Comparison of ENCODE assay signal across 8 cellular contexts in genomic region chr6:34757687-34758274, GRCh38. TPM values are rescaled to one million over a fixed set of nuclear protein-coding genes. Genes with fewer than 3 reads are reported as not detected.
DNase-seq lines count a peak whose midpoint lies in the region; ATAC-seq, FAIRE-seq and TF ChIP-seq lines count a peak whose summit lies in the region.

No MANE protein-coding gene starts in this region.

- peak overlapping the region; percentile 95 for H3K9ac ChIP-seq in HUES64 (ENCODE audit: low read depth, low read length)

- H3K4me1 Mint-ChIP-seq in activated T-cell treated with anti-CD3 and anti-CD28 coated beads, Interleukin-2, amount 50 U/mL, for 72 hours (ENCODE audit: low read depth): peaks cover 6% of the 10 kb centered on the region

- H3K36me3 ChIP-seq in HUES64 (ENCODE audit: insufficient read depth, low read length) (peaks cover 35% of the 10 kb centered on the region), bronchial epithelial cell (ENCODE audit: control insufficient read depth, insufficient read depth, low read length) (peaks cover 3% of the 10 kb centered on the region), right lobe of liver (peaks cover 0 to 18% (median 2%) of the 10 kb centered on the region in 4 donors), transverse colon (peaks cover 0 to 13% (median 2%) of the 10 kb centered on the region in 4 donors)

- H3K27ac ChIP-seq in HUES64 (ENCODE audit: low read depth, low read length): peak overlapping the region; percentile 63
- peak overlapping the region; percentile 89 to 95 (median 91) for H3K27ac ChIP-seq in right lobe of liver
- H3K27ac ChIP-seq in transverse colon: peak overlapping the region; percentile 93 to 99 (median 95)

- FAIRE-seq in bronchial epithelial cell (lab: Jason Lieb, UNC): no peak

- no peak for ATAC-seq in right lobe of liver
- no peak for ATAC-seq in activated T-cell treated with anti-CD3 and anti-CD28 coated beads, Interleukin-2, amount 50 U/mL, for 72 hours (replicated peaks in 1 of 2)

- DNase-seq in bronchial epithelial cell (ENCODE audit: low read depth): no peak
- DNase-seq in right lobe of liver: no peak
- no peak for DNase-seq in transverse colon
- DNase-seq in NCI-H1417 treated with DMSO at 0.1 percent for 48 hours (lab: John Stamatoyannopoulos, UW): no peak
- no peak for DNase-seq in activated T-cell treated with anti-CD3 and anti-CD28 coated beads, Interleukin-2, amount 50 U/mL, for 72 hours
- no peak for DNase-seq in stimulated activated naive CD4-positive, alpha-beta T cell treated with Interleukin-2 at 50 U/mL for 16 hours (lab: John Stamatoyannopoulos, UW)
- DNase-seq in effector CD4-positive, alpha-beta T cell: no peak

- no peaks in the 10 kb centered on the region for H3K4me1 ChIP-seq in HUES64 (ENCODE audit: insufficient read depth, low read length)
- peaks cover 0 to 8% (median 3%) of the 10 kb centered on the region in 4 donors for H3K4me1 ChIP-seq in right lobe of liver
- peaks cover 4 to 14% (median 7%) of the 10 kb centered on the region in 4 donors for H3K4me1 ChIP-seq in transverse colon

- no peaks in the 10 kb centered on the region for H3K27me3 Mint-ChIP-seq in activated T-cell treated with anti-CD3 and anti-CD28 coated beads, Interleukin-2, amount 50 U/mL, for 72 hours (ENCODE audit: low read depth)

- in situ Hi-C loops in transverse colon (cut with MboI; ENCODE audit: low pct_ligation_motif_present in 1 of 4, low pct_unique_long_range_greater_than_20kb in 1 of 4, low sequenced_read_pairs in 3 of 4): no loop called here

- no peak for TF ChIP-seq EP300 in transverse colon (IDR thresholded peaks at IDR 0.05; ENCODE audit: low read depth)

- no peaks in the 10 kb centered on the region for H3K9me3 ChIP-seq in HUES64 (ENCODE audit: insufficient read depth, low read depth, low read length)
- H3K9me3 ChIP-seq in right lobe of liver: no peaks in the 10 kb centered on the region
- H3K9me3 ChIP-seq in transverse colon: no peaks in the 10 kb centered on the region

- H3K27ac Mint-ChIP-seq in activated T-cell treated with anti-CD3 and anti-CD28 coated beads, Interleukin-2, amount 50 U/mL, for 72 hours: no peak overlapping the region

- WGBS in HUES64: 11% methylated on average over 11 of the region's 11 CpGs
- 6% methylated on average over 10 of the region's 11 CpGs for WGBS in right lobe of liver (ENCODE audit: insufficient coverage, low coverage, low lambda C conversion rate, missing lambda C conversion rate)
- WGBS in transverse colon (ENCODE audit: low coverage in 1 of 2), 2 donors: 0 to 7% methylated on average over 6 to 11 of the region's 11 CpGs

- no peak overlapping the region for H3K4me3 Mint-ChIP-seq in activated T-cell treated with anti-CD3 and anti-CD28 coated beads, Interleukin-2, amount 50 U/mL, for 72 hours

- H3K27me3 ChIP-seq in HUES64 (ENCODE audit: insufficient read depth, low read length): no peaks in the 10 kb centered on the region
- H3K27me3 ChIP-seq in bronchial epithelial cell (ENCODE audit: control insufficient read depth, insufficient read depth, low read length): no peaks in the 10 kb centered on the region
- H3K27me3 ChIP-seq in right lobe of liver: no peaks in the 10 kb centered on the region
- no peaks in the 10 kb centered on the region for H3K27me3 ChIP-seq in transverse colon

- TF ChIP-seq POLR2A in right lobe of liver (IDR thresholded peaks at IDR 0.05) (no peak), transverse colon (IDR thresholded peaks at IDR 0.05) (no peak)

- H3K4me3 ChIP-seq in HUES64 (ENCODE audit: low read length): peak overlapping the region; percentile 82
- H3K4me3 ChIP-seq in bronchial epithelial cell (ENCODE audit: low read depth, low read length): peak overlapping the region; percentile 53
- H3K4me3 ChIP-seq in right lobe of liver: peak overlapping the region; percentile 58 to 79 (median 71)
- peak overlapping the region; percentile 29 to 93 (median 66) for H3K4me3 ChIP-seq in transverse colon

- peaks cover 3 to 7% of the 10 kb centered on the region in 2 donors for H3K36me3 Mint-ChIP-seq in activated T-cell treated with anti-CD3 and anti-CD28 coated beads, Interleukin-2, amount 50 U/mL, for 72 hours (ENCODE audit: insufficient read depth in 2 of 2)

- intact Hi-C loops in right lobe of liver (cut with DNase I): no loop called here
- intact Hi-C loops in transverse colon (cut with DNase I; ENCODE audit: low total_unique reads): no loop called here

- TF ChIP-seq CTCF in bronchial epithelial cell (IDR thresholded peaks at IDR 0.05; ENCODE audit: insufficient read depth, low read length, severe bottlenecking) (no peak), right lobe of liver (IDR thresholded peaks at IDR 0.05) (no peak), transverse colon (IDR thresholded peaks at IDR 0.05) (no peak)

- no peaks in the 10 kb centered on the region for H3K9me3 Mint-ChIP-seq in activated T-cell treated with anti-CD3 and anti-CD28 coated beads, Interleukin-2, amount 50 U/mL, for 72 hours

RNA-seq across cellular contexts. Expression of gene SNRPC, which starts 0.5 kb away (rescaled TPM):
- polyA plus RNA-seq in HUES64 (2013, experiment 1 of 2): 276 TPM
- 272 TPM for polyA plus RNA-seq in HUES64 (2013, experiment 2 of 2)
- total RNA-seq in bronchial epithelial cell (46.6 and 62.6 TPM in 2 replicates), right lobe of liver (10 to 100 TPM; 29.6 to 61.3 (median 33.3) TPM), transverse colon (100 to 1,000 TPM in 1 of 4 donors, 10 to 100 TPM in 3; 33.3 to 169 (median 39.4) TPM)
- 100 to 1,000 TPM in 1 of 2 donors, 10 to 100 TPM in 1; 95.7 to 121 TPM for total RNA-seq in activated T-cell treated with anti-CD3 and anti-CD28 coated beads, Interleukin-2, amount 50 U/mL, for 72 hours

RNA-seq across cellular contexts. Expression of gene BLTP3A, which starts 34.1 kb away (rescaled TPM):
- polyA plus RNA-seq in HUES64 (2013, experiment 1 of 2): 8.4 TPM
- 9.6 TPM for polyA plus RNA-seq in HUES64 (2013, experiment 2 of 2)
- total RNA-seq in bronchial epithelial cell: 7.8 and 8.2 TPM in 2 replicates
- 1 to 10 TPM; 5.1 to 9.2 (median 7.8) TPM for total RNA-seq in right lobe of liver
- total RNA-seq in transverse colon: 10 to 100 TPM in 2 of 4 donors, 1 to 10 TPM in 2; 7.4 to 13.1 (median 9.9) TPM
- total RNA-seq in activated T-cell treated with anti-CD3 and anti-CD28 coated beads, Interleukin-2, amount 50 U/mL, for 72 hours: 10 to 100 TPM; 22.1 to 25.3 TPM
